1 cellular context compared by ENCODE assay signal in the genomic region with DNA sequence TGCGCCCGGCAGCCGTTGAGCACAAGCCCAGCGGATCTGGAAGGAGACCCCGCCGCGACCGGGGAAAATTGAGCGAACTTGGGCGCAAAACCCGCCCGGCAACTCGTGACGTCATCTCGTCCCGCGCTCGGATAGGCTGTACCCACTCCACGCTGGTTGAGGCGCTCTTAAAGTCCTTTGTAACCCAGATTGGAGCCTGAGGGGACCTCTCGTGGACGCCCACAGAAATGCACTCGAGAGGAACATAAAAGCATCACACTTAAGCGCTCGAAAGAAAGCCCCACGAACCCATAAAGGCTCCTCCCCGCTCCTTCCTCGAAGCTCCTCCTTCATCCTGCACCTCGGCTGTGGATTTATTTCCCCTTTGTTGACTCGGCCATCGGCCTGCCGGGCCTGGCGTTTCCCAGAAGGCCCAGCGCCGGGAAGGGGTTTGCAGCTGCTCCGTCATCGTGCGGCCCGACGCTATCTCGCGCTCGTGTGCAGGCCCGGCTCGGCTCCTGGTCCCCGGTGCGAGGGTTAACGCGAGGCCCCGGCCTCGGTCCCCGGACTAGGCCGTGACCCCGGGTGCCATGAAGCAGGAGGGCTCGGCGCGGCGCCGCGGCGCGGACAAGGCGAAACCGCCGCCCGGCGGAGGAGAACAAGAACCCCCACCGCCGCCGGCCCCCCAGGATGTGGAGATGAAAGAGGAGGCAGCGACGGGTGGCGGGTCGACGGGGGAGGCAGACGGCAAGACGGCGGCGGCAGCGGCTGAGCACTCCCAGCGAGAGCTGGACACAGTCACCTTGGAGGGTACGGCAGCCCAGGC.
TF ChIP-seq lines count a peak whose summit lies in the region.

A gene (plus strand): TSS at position 406 of the 805 bp plus-strand sequence. CDS start 164 bp downstream, at position 570.

TF ChIP-seq in H1, 55 proteins besides CTCF, POLR2A, EP300 and RAD21:
- no peak for TF ChIP-seq BCL11A (IDR thresholded peaks at IDR 0.05; ENCODE audit: low read depth in 2 of 2, low read length in 2 of 2)
- TF ChIP-seq SP1 (IDR thresholded peaks at IDR 0.05; ENCODE audit: low read depth, low read length): peak; percentile 88
- peak; percentile 99 for TF ChIP-seq SRF (IDR thresholded peaks at IDR 0.05; ENCODE audit: low read depth, low read length)
- TF ChIP-seq EZH2 (IDR thresholded peaks at IDR 0.05; ENCODE audit: low read depth, low read length, severe bottlenecking): no peak
- TF ChIP-seq CBX5 (IDR thresholded peaks at IDR 0.05; ENCODE audit: low read depth, low read length): no peak
- TF ChIP-seq, protein P1, sequence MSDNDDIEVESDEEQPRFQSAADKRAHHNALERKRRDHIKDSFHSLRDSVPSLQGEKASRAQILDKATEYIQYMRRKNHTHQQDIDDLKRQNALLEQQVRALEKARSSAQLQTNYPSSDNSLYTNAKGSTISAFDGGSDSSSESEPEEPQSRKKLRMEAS (IDR thresholded peaks at IDR 0.05): peak; percentile 77
- TF ChIP-seq SP4 (IDR thresholded peaks at IDR 0.05; ENCODE audit: low read length): no peak
- TF ChIP-seq CHD2 (IDR thresholded peaks at IDR 0.05; ENCODE audit: low read length): peak; percentile 64
- TF ChIP-seq SUZ12 (IDR thresholded peaks at IDR 0.05; ENCODE audit: low read length): no peak; the same call in 1 of the 2 replicates
- peak; percentile 86 for TF ChIP-seq EGR1 (IDR thresholded peaks at IDR 0.05; ENCODE audit: borderline replicate concordance, low read depth, low read length)
- TF ChIP-seq BRCA1 (IDR thresholded peaks at IDR 0.05; ENCODE audit: low read depth, low read length): no peak
- no peak for TF ChIP-seq RXRA (IDR thresholded peaks at IDR 0.05; ENCODE audit: insufficient read depth, low read depth, low read length)
- TF ChIP-seq TEAD4 (IDR thresholded peaks at IDR 0.05; ENCODE audit: low read depth, low read length): no peak
- no peak for TF ChIP-seq TCF12 (IDR thresholded peaks at IDR 0.05; ENCODE audit: low read depth, low read length)
- TF ChIP-seq MAFK (IDR thresholded peaks at IDR 0.05; ENCODE audit: low read depth, low read length): peak; percentile 52; the same call in 1 of the 2 replicates
- TF ChIP-seq CTBP2 (IDR thresholded peaks at IDR 0.05; ENCODE audit: borderline replicate concordance, insufficient read depth, insufficient read length, low read length): no peak
- TF ChIP-seq CREB1 (IDR thresholded peaks at IDR 0.05): peak; percentile 95
- no peak for TF ChIP-seq GTF2F1 (IDR thresholded peaks at IDR 0.05; ENCODE audit: borderline replicate concordance, low read depth, low read length)
- no peak for TF ChIP-seq ZNF274 (IDR thresholded peaks at IDR 0.05; ENCODE audit: borderline replicate concordance, extremely low read depth, low read length)
- TF ChIP-seq RFX5 (IDR thresholded peaks at IDR 0.05; ENCODE audit: borderline replicate concordance, low read depth, low read length): peak; percentile 99
- no peak; the same call in 1 of the 2 replicates for TF ChIP-seq CHD1 (IDR thresholded peaks at IDR 0.05; ENCODE audit: low read depth, low read length)
- no peak for TF ChIP-seq RNF2 (IDR thresholded peaks at IDR 0.05; ENCODE audit: borderline replicate concordance, low read depth, low read length, missing control alignments, poor library complexity, severe bottlenecking)
- TF ChIP-seq RBBP5 (IDR thresholded peaks at IDR 0.05; ENCODE audit: borderline replicate concordance, low read depth, low read length): peak; percentile 98
- peak; percentile 61 to 98; a peak in 2 of 4 replicates for TF ChIP-seq SIN3A (conservative IDR thresholded peaks at IDR 0.05 in 1 of 2, IDR thresholded peaks at IDR 0.05 in 1 of 2; ENCODE audit: low read depth in 1 of 2, low read length in 2 of 2)
- no peak for TF ChIP-seq CEBPB (IDR thresholded peaks at IDR 0.05; ENCODE audit: low read depth, low read length)
- peak; percentile 88 for TF ChIP-seq POLR2AphosphoS5 (IDR thresholded peaks at IDR 0.05; ENCODE audit: low read depth, low read length)
- TF ChIP-seq, protein P2, sequence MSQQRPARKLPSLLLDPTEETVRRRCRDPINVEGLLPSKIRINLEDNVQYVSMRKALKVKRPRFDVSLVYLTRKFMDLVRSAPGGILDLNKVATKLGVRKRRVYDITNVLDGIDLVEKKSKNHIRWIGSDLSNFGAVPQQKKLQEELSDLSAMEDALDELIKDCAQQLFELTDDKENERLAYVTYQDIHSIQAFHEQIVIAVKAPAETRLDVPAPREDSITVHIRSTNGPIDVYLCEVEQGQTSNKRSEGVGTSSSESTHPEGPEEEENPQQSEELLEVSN (IDR thresholded peaks at IDR 0.05): no peak; the same call in none of the 2 replicates
- TF ChIP-seq, protein P3, sequence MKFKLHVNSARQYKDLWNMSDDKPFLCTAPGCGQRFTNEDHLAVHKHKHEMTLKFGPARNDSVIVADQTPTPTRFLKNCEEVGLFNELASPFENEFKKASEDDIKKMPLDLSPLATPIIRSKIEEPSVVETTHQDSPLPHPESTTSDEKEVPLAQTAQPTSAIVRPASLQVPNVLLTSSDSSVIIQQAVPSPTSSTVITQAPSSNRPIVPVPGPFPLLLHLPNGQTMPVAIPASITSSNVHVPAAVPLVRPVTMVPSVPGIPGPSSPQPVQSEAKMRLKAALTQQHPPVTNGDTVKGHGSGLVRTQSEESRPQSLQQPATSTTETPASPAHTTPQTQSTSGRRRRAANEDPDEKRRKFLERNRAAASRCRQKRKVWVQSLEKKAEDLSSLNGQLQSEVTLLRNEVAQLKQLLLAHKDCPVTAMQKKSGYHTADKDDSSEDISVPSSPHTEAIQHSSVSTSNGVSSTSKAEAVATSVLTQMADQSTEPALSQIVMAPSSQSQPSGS (IDR thresholded peaks at IDR 0.05; ENCODE audit: low read length): peak; percentile 43; the same call in 1 of the 2 replicates
- TF ChIP-seq HDAC6 (IDR thresholded peaks at IDR 0.05; ENCODE audit: low read depth, low read length): no peak
- TF ChIP-seq SAP30 (IDR thresholded peaks at IDR 0.05; ENCODE audit: insufficient read depth, insufficient replicate concordance, low read length): no peak
- TF ChIP-seq SP2 (IDR thresholded peaks at IDR 0.05; ENCODE audit: low read length): no peak
- TF ChIP-seq, protein P4, sequence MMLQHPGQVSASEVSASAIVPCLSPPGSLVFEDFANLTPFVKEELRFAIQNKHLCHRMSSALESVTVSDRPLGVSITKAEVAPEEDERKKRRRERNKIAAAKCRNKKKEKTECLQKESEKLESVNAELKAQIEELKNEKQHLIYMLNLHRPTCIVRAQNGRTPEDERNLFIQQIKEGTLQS (IDR thresholded peaks at IDR 0.05; ENCODE audit: insufficient read depth, low read depth, low read length): no peak
- TF ChIP-seq FOSL1 (IDR thresholded peaks at IDR 0.05; ENCODE audit: insufficient read depth, low read depth, low read length): no peak
- peak; percentile 99 for TF ChIP-seq PHF8 (conservative IDR thresholded peaks at IDR 0.05; ENCODE audit: low read depth, low read length)
- TF ChIP-seq KDM4A (IDR thresholded peaks at IDR 0.05; ENCODE audit: low read depth, low read length, severe bottlenecking): peak; percentile 57
- TF ChIP-seq NRF1 (IDR thresholded peaks at IDR 0.05; ENCODE audit: low read depth, low read length): no peak
- TF ChIP-seq, protein P5, sequence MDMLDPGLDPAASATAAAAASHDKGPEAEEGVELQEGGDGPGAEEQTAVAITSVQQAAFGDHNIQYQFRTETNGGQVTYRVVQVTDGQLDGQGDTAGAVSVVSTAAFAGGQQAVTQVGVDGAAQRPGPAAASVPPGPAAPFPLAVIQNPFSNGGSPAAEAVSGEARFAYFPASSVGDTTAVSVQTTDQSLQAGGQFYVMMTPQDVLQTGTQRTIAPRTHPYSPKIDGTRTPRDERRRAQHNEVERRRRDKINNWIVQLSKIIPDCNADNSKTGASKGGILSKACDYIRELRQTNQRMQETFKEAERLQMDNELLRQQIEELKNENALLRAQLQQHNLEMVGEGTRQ (IDR thresholded peaks at IDR 0.05; ENCODE audit: low read length): no peak
- no peak for TF ChIP-seq NANOG (IDR thresholded peaks at IDR 0.05; ENCODE audit: insufficient read depth, low read depth, low read length, poor library complexity, severe bottlenecking)
- peak; percentile 31; the same call in 1 of the 2 replicates for TF ChIP-seq SIX5 (IDR thresholded peaks at IDR 0.05; ENCODE audit: low read depth, low read length)
- peak; percentile 92 for TF ChIP-seq BACH1 (IDR thresholded peaks at IDR 0.05; ENCODE audit: low read length)
- TF ChIP-seq HDAC2 (IDR thresholded peaks at IDR 0.05; ENCODE audit: borderline replicate concordance in 1 of 2, low read depth in 2 of 2, low read length in 2 of 2): peak in 1 of 2 experiments; percentile 95; a peak in 2 of 4 replicates
- peak; percentile 91 for TF ChIP-seq TAF1 (IDR thresholded peaks at IDR 0.05; ENCODE audit: low read depth, low read length)
- TF ChIP-seq KDM1A (IDR thresholded peaks at IDR 0.05; ENCODE audit: borderline replicate concordance, low read length): no peak
- TF ChIP-seq POU5F1 (IDR thresholded peaks at IDR 0.05; ENCODE audit: low read depth, low read length): no peak
- no peak for TF ChIP-seq GABPA (IDR thresholded peaks at IDR 0.05; ENCODE audit: borderline replicate concordance, insufficient read depth, low read length)
- peak; percentile 91 for TF ChIP-seq JUND (IDR thresholded peaks at IDR 0.05; ENCODE audit: low read length)
- peak; percentile 68 for TF ChIP-seq TAF7 (optimal IDR thresholded peaks at IDR 0.05; ENCODE audit: borderline replicate concordance, low read depth, low read length)
- no peak for TF ChIP-seq KDM5A (IDR thresholded peaks at IDR 0.05; ENCODE audit: low read length)
- TF ChIP-seq, protein P6, sequence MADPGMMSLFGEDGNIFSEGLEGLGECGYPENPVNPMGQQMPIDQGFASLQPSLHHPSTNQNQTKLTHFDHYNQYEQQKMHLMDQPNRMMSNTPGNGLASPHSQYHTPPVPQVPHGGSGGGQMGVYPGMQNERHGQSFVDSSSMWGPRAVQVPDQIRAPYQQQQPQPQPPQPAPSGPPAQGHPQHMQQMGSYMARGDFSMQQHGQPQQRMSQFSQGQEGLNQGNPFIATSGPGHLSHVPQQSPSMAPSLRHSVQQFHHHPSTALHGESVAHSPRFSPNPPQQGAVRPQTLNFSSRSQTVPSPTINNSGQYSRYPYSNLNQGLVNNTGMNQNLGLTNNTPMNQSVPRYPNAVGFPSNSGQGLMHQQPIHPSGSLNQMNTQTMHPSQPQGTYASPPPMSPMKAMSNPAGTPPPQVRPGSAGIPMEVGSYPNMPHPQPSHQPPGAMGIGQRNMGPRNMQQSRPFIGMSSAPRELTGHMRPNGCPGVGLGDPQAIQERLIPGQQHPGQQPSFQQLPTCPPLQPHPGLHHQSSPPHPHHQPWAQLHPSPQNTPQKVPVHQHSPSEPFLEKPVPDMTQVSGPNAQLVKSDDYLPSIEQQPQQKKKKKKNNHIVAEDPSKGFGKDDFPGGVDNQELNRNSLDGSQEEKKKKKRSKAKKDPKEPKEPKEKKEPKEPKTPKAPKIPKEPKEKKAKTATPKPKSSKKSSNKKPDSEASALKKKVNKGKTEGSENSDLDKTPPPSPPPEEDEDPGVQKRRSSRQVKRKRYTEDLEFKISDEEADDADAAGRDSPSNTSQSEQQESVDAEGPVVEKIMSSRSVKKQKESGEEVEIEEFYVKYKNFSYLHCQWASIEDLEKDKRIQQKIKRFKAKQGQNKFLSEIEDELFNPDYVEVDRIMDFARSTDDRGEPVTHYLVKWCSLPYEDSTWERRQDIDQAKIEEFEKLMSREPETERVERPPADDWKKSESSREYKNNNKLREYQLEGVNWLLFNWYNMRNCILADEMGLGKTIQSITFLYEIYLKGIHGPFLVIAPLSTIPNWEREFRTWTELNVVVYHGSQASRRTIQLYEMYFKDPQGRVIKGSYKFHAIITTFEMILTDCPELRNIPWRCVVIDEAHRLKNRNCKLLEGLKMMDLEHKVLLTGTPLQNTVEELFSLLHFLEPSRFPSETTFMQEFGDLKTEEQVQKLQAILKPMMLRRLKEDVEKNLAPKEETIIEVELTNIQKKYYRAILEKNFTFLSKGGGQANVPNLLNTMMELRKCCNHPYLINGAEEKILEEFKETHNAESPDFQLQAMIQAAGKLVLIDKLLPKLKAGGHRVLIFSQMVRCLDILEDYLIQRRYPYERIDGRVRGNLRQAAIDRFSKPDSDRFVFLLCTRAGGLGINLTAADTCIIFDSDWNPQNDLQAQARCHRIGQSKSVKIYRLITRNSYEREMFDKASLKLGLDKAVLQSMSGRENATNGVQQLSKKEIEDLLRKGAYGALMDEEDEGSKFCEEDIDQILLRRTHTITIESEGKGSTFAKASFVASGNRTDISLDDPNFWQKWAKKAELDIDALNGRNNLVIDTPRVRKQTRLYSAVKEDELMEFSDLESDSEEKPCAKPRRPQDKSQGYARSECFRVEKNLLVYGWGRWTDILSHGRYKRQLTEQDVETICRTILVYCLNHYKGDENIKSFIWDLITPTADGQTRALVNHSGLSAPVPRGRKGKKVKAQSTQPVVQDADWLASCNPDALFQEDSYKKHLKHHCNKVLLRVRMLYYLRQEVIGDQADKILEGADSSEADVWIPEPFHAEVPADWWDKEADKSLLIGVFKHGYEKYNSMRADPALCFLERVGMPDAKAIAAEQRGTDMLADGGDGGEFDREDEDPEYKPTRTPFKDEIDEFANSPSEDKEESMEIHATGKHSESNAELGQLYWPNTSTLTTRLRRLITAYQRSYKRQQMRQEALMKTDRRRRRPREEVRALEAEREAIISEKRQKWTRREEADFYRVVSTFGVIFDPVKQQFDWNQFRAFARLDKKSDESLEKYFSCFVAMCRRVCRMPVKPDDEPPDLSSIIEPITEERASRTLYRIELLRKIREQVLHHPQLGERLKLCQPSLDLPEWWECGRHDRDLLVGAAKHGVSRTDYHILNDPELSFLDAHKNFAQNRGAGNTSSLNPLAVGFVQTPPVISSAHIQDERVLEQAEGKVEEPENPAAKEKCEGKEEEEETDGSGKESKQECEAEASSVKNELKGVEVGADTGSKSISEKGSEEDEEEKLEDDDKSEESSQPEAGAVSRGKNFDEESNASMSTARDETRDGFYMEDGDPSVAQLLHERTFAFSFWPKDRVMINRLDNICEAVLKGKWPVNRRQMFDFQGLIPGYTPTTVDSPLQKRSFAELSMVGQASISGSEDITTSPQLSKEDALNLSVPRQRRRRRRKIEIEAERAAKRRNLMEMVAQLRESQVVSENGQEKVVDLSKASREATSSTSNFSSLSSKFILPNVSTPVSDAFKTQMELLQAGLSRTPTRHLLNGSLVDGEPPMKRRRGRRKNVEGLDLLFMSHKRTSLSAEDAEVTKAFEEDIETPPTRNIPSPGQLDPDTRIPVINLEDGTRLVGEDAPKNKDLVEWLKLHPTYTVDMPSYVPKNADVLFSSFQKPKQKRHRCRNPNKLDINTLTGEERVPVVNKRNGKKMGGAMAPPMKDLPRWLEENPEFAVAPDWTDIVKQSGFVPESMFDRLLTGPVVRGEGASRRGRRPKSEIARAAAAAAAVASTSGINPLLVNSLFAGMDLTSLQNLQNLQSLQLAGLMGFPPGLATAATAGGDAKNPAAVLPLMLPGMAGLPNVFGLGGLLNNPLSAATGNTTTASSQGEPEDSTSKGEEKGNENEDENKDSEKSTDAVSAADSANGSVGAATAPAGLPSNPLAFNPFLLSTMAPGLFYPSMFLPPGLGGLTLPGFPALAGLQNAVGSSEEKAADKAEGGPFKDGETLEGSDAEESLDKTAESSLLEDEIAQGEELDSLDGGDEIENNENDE (IDR thresholded peaks at IDR 0.05; ENCODE audit: insufficient replicate concordance, low read length): peak; percentile 31
- peak; percentile 94 for TF ChIP-seq ASH2L (IDR thresholded peaks at IDR 0.05; ENCODE audit: low read length)
- no peak for TF ChIP-seq CBX8 (IDR thresholded peaks at IDR 0.05; ENCODE audit: borderline replicate concordance, low read depth, low read length)
- TF ChIP-seq SIRT6 (IDR thresholded peaks at IDR 0.05; ENCODE audit: low read length): no peak
- peak; percentile 85 for TF ChIP-seq TBP (IDR thresholded peaks at IDR 0.05; ENCODE audit: low read depth, low read length)
- TF ChIP-seq JUN (IDR thresholded peaks at IDR 0.05; ENCODE audit: low read depth, low read length): peak; percentile 65
- TF ChIP-seq YY1 (IDR thresholded peaks at IDR 0.05; ENCODE audit: low read depth, low read length): peak; percentile 86
